26 cellular contexts compared by ENCODE assay signal in genomic region chr14:104431929-104432541, GRCh38.
DNase-seq lines count a peak whose midpoint lies in the region; TF ChIP-seq lines count a peak whose summit lies in the region.
"Had no signal": no experiment of that assay in that cellular context is flagged by ENCODE, and none has a peak within 500 bp of the region (broad histone marks: within the 10 kb centered on the region; RNA-seq: fewer than 3 reads in every experiment).

No MANE protein-coding gene starts in this region.

- no peaks in the 10 kb centered on the region for H3K36me3 ChIP-seq in right atrium auricular region
- H3K36me3 ChIP-seq in left ventricle myocardium inferior, result no peaks in the 10 kb centered on the region
- H3K36me3 ChIP-seq in H7 (replicated peaks; ENCODE audit: control insufficient read depth, insufficient read depth, low read length), result no peaks in the 10 kb centered on the region
- no peaks in the 10 kb centered on the region for H3K36me3 ChIP-seq in endodermal cell (ENCODE audit: control insufficient read depth, insufficient read depth, low read length)
- H3K36me3 ChIP-seq in CD4-positive, alpha-beta memory T cell (ENCODE audit: insufficient read depth, low read length), result no peaks in the 10 kb centered on the region
- H3K36me3 ChIP-seq: stomach, tibial nerve, WERI-Rb-1 had no signal

- H3K27ac Mint-ChIP-seq in endodermal cell, result no peak overlapping the region
- no peak overlapping the region for H3K27ac Mint-ChIP-seq in CD4-positive, alpha-beta memory T cell
- no peak overlapping the region for H3K27ac Mint-ChIP-seq in chondrocyte (ENCODE audit: unreplicated experiment)
- H3K27ac Mint-ChIP-seq: CD8-positive, alpha-beta memory T cell had no signal

- H3K27me3 ChIP-seq in right atrium auricular region (no peaks in the 10 kb centered on the region), left ventricle myocardium inferior (ENCODE audit: low read depth) (peaks cover 20% of the 10 kb centered on the region), H7 (ENCODE audit: control insufficient read depth, insufficient read depth, low read length) (no peaks in the 10 kb centered on the region), endodermal cell (ENCODE audit: control insufficient read depth, insufficient read depth, low read length, poor library complexity, severe bottlenecking) (no peaks in the 10 kb centered on the region)
- H3K27me3 ChIP-seq in CD4-positive, alpha-beta memory T cell (ENCODE audit: insufficient read depth, low read length), result no peaks in the 10 kb centered on the region

- H3K9me3 ChIP-seq in right atrium auricular region (no peaks in the 10 kb centered on the region), left ventricle myocardium inferior (replicated peaks) (no peaks in the 10 kb centered on the region), endodermal cell (ENCODE audit: control insufficient read depth, low read length) (no peaks in the 10 kb centered on the region)
- H3K9me3 ChIP-seq in CD4-positive, alpha-beta memory T cell (ENCODE audit: control insufficient read depth in 1 of 2, low read length in 2 of 2), result no peaks in the 10 kb centered on the region
- H3K9me3 ChIP-seq: stomach, tibial nerve had no signal

- POLR2A ChIA-PET in CD4-positive, alpha-beta memory T cell (lab: Charles Lee; ENCODE audit: partially characterized antibody), result no interaction called here

- H3K36me3 Mint-ChIP-seq in endodermal cell (ENCODE audit: low read depth), result no peaks in the 10 kb centered on the region
- H3K36me3 Mint-ChIP-seq in CD4-positive, alpha-beta memory T cell, result no peaks in the 10 kb centered on the region
- H3K36me3 Mint-ChIP-seq in chondrocyte (ENCODE audit: low read depth), result no peaks in the 10 kb centered on the region
- H3K36me3 Mint-ChIP-seq: CD8-positive, alpha-beta memory T cell had no signal

- H3K27me3 Mint-ChIP-seq in endodermal cell (ENCODE audit: insufficient read depth), result no peaks in the 10 kb centered on the region
- peaks cover 2 to 4% of the 10 kb centered on the region in 2 donors for H3K27me3 Mint-ChIP-seq in CD4-positive, alpha-beta memory T cell
- H3K27me3 Mint-ChIP-seq in chondrocyte (ENCODE audit: low read depth), result peaks cover 6% of the 10 kb centered on the region

- no peak overlapping the region for H3K4me3 ChIP-seq in right atrium auricular region
- H3K4me3 ChIP-seq in left ventricle myocardium inferior, result no peak overlapping the region
- H3K4me3 ChIP-seq in H7 (ENCODE audit: insufficient read depth, low read depth, low read length), result no peak overlapping the region
- H3K4me3 ChIP-seq in endodermal cell (ENCODE audit: low read length), result no peak overlapping the region
- H3K4me3 ChIP-seq in CD4-positive, alpha-beta memory T cell (ENCODE audit: low read length in 2 of 2), result no peak overlapping the region
- H3K4me3 ChIP-seq: lung, stomach, tibial nerve had no signal

- no peaks in the 10 kb centered on the region for H3K4me1 Mint-ChIP-seq in endodermal cell
- peaks cover 0 to 5% (median 0%) of the 10 kb centered on the region in 4 donors for H3K4me1 Mint-ChIP-seq in CD4-positive, alpha-beta memory T cell
- H3K4me1 Mint-ChIP-seq in chondrocyte (ENCODE audit: low read depth), result peaks cover 3% of the 10 kb centered on the region
- H3K4me1 Mint-ChIP-seq: CD8-positive, alpha-beta memory T cell; neural crest cell had no signal

- CTCF ChIA-PET in CD4-positive, alpha-beta memory T cell (lab: Charles Lee; ENCODE audit: partially characterized antibody), result no interaction called here

- intact Hi-C loops in left ventricle myocardium inferior (cut with micrococcal nuclease), result no loop called here
- intact Hi-C loops in CD4-positive, alpha-beta memory T cell (cut with micrococcal nuclease), result no loop called here

- TF ChIP-seq CTCF in right atrium auricular region (IDR thresholded peaks at IDR 0.05), result no peak
- TF ChIP-seq CTCF in left ventricle myocardium inferior (IDR thresholded peaks at IDR 0.05; ENCODE audit: borderline replicate concordance), result no peak
- TF ChIP-seq CTCF in endodermal cell (conservative IDR thresholded peaks at IDR 0.05), result no peak
- no peak for TF ChIP-seq CTCF in chondrocyte (IDR thresholded peaks at IDR 0.05)

- no peak overlapping the region for H3K9ac ChIP-seq in endodermal cell (ENCODE audit: extremely low read depth, low read length, poor library complexity, severe bottlenecking)

- H3K27ac ChIP-seq in right atrium auricular region (no peak overlapping the region), left ventricle myocardium inferior (replicated peaks) (no peak overlapping the region), endodermal cell (ENCODE audit: low read depth, low read length) (no peak overlapping the region)
- no peak overlapping the region for H3K27ac ChIP-seq in CD4-positive, alpha-beta memory T cell (ENCODE audit: low read depth, low read length)
- H3K27ac ChIP-seq: stomach, tibial nerve, WERI-Rb-1 had no signal

- 86 to 89% methylated on average over 3 to 11 of the region's 11 CpGs for WGBS in endodermal cell (ENCODE audit: insufficient coverage in 1 of 2, insufficient read length in 1 of 2), 2 experiments

- DNase-seq in right atrium auricular region (ENCODE audit: low spot score) (peak; percentile 21), left ventricle myocardium inferior (no peak), H7 (peak; percentile 69), endodermal cell (peak; percentile 58), pons (ENCODE audit: low spot score) (no peak), chondrocyte (ENCODE audit: low spot score) (no peak)
- no peak for DNase-seq in CD4-positive, alpha-beta memory T cell
- DNase-seq: activated CD4-positive, alpha-beta T cell treated with anti-CD3 and anti-CD28 coated beads, Interleukin-2, amount 50 U/mL, for 4 hours; activated naive CD4-positive, alpha-beta T cell treated with Interleukin-2 at 50 U/mL for 16 hours; activated T-cell treated with anti-CD3 and anti-CD28 coated beads, Interleukin-2, amount 50 U/mL, for 4 hours; amniotic stem cell; cortex of kidney; DMS53; IMR-90; NCI-H1105 treated with DMSO at 0.1 percent for 48 hours; NCI-H2029 treated with DMSO at 0.1 percent for 48 hours; NCI-H2227 treated with DMSO at 0.1 percent for 48 hours; NCI-H82; OCI-M1; SHP77; WERI-Rb-1 had no signal

- H3K9me3 Mint-ChIP-seq in endodermal cell (no peaks in the 10 kb centered on the region), chondrocyte (ENCODE audit: low read depth) (no peaks in the 10 kb centered on the region)
- peaks cover 0 to 1% (median 0%) of the 10 kb centered on the region in 8 donors for H3K9me3 Mint-ChIP-seq in CD4-positive, alpha-beta memory T cell
- H3K9me3 Mint-ChIP-seq: activated T-cell treated with anti-CD3 and anti-CD28 coated beads, Interleukin-2, amount 50 U/mL, for 4 hours; CD8-positive, alpha-beta memory T cell; neural crest cell had no signal

- no peak overlapping the region for H3K4me3 Mint-ChIP-seq in endodermal cell
- H3K4me3 Mint-ChIP-seq in CD4-positive, alpha-beta memory T cell, result no peak overlapping the region
- H3K4me3 Mint-ChIP-seq in chondrocyte (ENCODE audit: unreplicated experiment), result no peak overlapping the region
- H3K4me3 Mint-ChIP-seq: activated T-cell treated with anti-CD3 and anti-CD28 coated beads, Interleukin-2, amount 50 U/mL, for 4 hours; CD8-positive, alpha-beta memory T cell; neural crest cell had no signal

- H3K4me1 ChIP-seq in right atrium auricular region (peaks cover 0 to 15% of the 10 kb centered on the region in 2 donors), left ventricle myocardium inferior (peaks cover 16% of the 10 kb centered on the region), endodermal cell (ENCODE audit: control insufficient read depth, insufficient read depth, low read length) (no peaks in the 10 kb centered on the region)
- H3K4me1 ChIP-seq in CD4-positive, alpha-beta memory T cell (ENCODE audit: insufficient read depth, low read length), result no peaks in the 10 kb centered on the region

Comparison
In these comparisons a context has a peak if more than half of its experiments do, and no peak if none do; other contexts are left out.
1. DNase-seq: peak in right atrium auricular region (single experiment), H7 (single experiment) and endodermal cell (single experiment); none in left ventricle myocardium inferior (single experiment), pons (single experiment), CD4-positive, alpha-beta memory T cell (0 of 5) and chondrocyte (single experiment).